ENCODE assay signal across 8 cellular contexts in the genomic region with DNA sequence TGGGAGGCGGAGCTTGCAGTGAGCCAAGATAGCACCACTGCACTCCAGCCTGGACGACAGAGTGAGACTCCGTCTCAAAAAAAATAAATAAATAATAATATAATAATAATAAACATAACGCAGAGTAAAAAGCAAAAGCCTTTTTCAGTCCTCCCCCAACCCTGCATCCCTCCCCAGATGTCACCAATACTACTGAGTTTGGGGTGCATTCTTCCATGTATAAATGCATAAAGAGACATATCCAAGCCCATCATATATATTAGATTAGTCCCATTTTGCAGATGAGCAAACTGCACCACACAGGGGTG.
DNase-seq lines count a peak whose midpoint lies in the region; ATAC-seq, FAIRE-seq and TF ChIP-seq lines count a peak whose summit lies in the region.

No MANE protein-coding gene starts in this region.

- peak overlapping the region; percentile 79 for H3K4me3 Mint-ChIP-seq in nephron progenitor cell

- H3K27me3 Mint-ChIP-seq in nephron progenitor cell (ENCODE audit: low read depth, poor library complexity) = peaks cover 22% of the 10 kb centered on the region

- H3K4me3 ChIP-seq in BLaER1 treated with 17β-estradiol and CSF1 and Interleukin-3, amounts not matched to agents 10 nM and 100 nM = peak overlapping the region; percentile 55 to 72 (median 64)
- peak overlapping the region; percentile 67 for H3K4me3 ChIP-seq in NT2/D1 (ENCODE audit: insufficient read length, low read depth)
- peak overlapping the region; percentile 51 for H3K4me3 ChIP-seq in effector memory CD4-positive, alpha-beta T cell (ENCODE audit: insufficient read depth, low read depth, low read length, poor library complexity, severe bottlenecking)

- H3K27me3 ChIP-seq in BLaER1 treated with 17β-estradiol and CSF1 and Interleukin-3, amounts not matched to agents 10 nM and 100 nM = peaks cover 0 to 15% (median 0%) of the 10 kb centered on the region in 11 experiments; a peak in 7 of 22 replicates
- H3K27me3 ChIP-seq in NT2/D1 (ENCODE audit: insufficient read depth, insufficient read length) = no peaks in the 10 kb centered on the region
- H3K27me3 ChIP-seq in effector memory CD4-positive, alpha-beta T cell (replicated peaks; ENCODE audit: control insufficient read depth, insufficient read depth, low read length, poor library complexity, severe bottlenecking) = peaks cover 10% of the 10 kb centered on the region

- POLR2A ChIA-PET in GM10248 (lab: Yijun Ruan, JAX) = no interaction called here

- no peaks in the 10 kb centered on the region for H3K9me3 ChIP-seq in BLaER1 treated with 17β-estradiol and CSF1 and Interleukin-3, amounts not matched to agents 10 nM and 100 nM (replicated peaks in 1 of 11)
- no peaks in the 10 kb centered on the region for H3K9me3 ChIP-seq in NT2/D1 (ENCODE audit: insufficient read depth, low read length)
- no peaks in the 10 kb centered on the region for H3K9me3 ChIP-seq in effector memory CD4-positive, alpha-beta T cell (ENCODE audit: control insufficient read depth, low read length)

- H4K20me1 ChIP-seq in BLaER1 treated with 17β-estradiol and CSF1 and Interleukin-3, amounts not matched to agents 10 nM and 100 nM = no peaks in the 10 kb centered on the region; a peak in 1 of 22 replicates

- peak overlapping the region; percentile 87 to 98 (median 94) for H3K4me2 ChIP-seq in BLaER1 treated with 17β-estradiol and CSF1 and Interleukin-3, amounts not matched to agents 10 nM and 100 nM

- peak overlapping the region in 8 of 11 experiments; percentile 68 to 96 (median 91); a peak in 11 of 22 replicates for H3K27ac ChIP-seq in BLaER1 treated with 17β-estradiol and CSF1 and Interleukin-3, amounts not matched to agents 10 nM and 100 nM
- H3K27ac ChIP-seq in effector memory CD4-positive, alpha-beta T cell (ENCODE audit: insufficient read depth, low read length, poor library complexity, severe bottlenecking) = no peak overlapping the region

- peaks cover 53% of the 10 kb centered on the region for H3K4me1 Mint-ChIP-seq in nephron progenitor cell

- no peak for ATAC-seq in HG03565 (IDR thresholded peaks at IDR 0.05; ENCODE audit: unreplicated experiment)

- peak overlapping the region; percentile 73 to 90 (median 82) for H3K9ac ChIP-seq in BLaER1 treated with 17β-estradiol and CSF1 and Interleukin-3, amounts not matched to agents 10 nM and 100 nM
- H3K9ac ChIP-seq in NT2/D1 (ENCODE audit: insufficient read length, low read depth) = peak overlapping the region; percentile 86

- no peak for TF ChIP-seq CTCF in nephron progenitor cell (IDR thresholded peaks at IDR 0.05)
- no peak for TF ChIP-seq CTCF in GM10248 (IDR thresholded peaks at IDR 0.05; ENCODE audit: control extremely low read depth, extremely low read depth, low read depth, missing control alignments)

- CTCF ChIA-PET in GM10248 (lab: Yijun Ruan, JAX) = interaction anchor here (0.9 to 9.0 kb wide), 5 partner anchors 11 to 32 kb away, joined by 3 to 100 read pairs (median 5); a partner anchor contains a TSS

- peaks cover 40 to 58% (median 50%) of the 10 kb centered on the region in 10 experiments for H3K4me1 ChIP-seq in BLaER1 treated with 17β-estradiol and CSF1 and Interleukin-3, amounts not matched to agents 10 nM and 100 nM
- H3K4me1 ChIP-seq in NT2/D1 (ENCODE audit: insufficient read depth, insufficient read length) = peaks cover 18% of the 10 kb centered on the region
- peaks cover 5% of the 10 kb centered on the region for H3K4me1 ChIP-seq in effector memory CD4-positive, alpha-beta T cell (ENCODE audit: control insufficient read depth, insufficient read depth, low read length, poor library complexity, severe bottlenecking)

- H3K36me3 Mint-ChIP-seq in nephron progenitor cell (ENCODE audit: low read depth) = no peaks in the 10 kb centered on the region

- DNase-seq in NT2/D1 (ENCODE audit: low read depth, low spot score) (no peak), nephron progenitor cell (no peak), urothelium cell line (ENCODE audit: low spot score) (no peak), GM10248 (ENCODE audit: extremely low spot score) (no peak), SW480 (ENCODE audit: low spot score) (no peak)
- DNase-seq in effector memory CD4-positive, alpha-beta T cell = no peak

- peaks cover 0 to 3% (median 0%) of the 10 kb centered on the region in 11 experiments; a peak in 1 of 22 replicates for H3K36me3 ChIP-seq in BLaER1 treated with 17β-estradiol and CSF1 and Interleukin-3, amounts not matched to agents 10 nM and 100 nM
- H3K36me3 ChIP-seq in NT2/D1 (ENCODE audit: insufficient read depth, insufficient read length, low read length) = peaks cover 15% of the 10 kb centered on the region
- no peaks in the 10 kb centered on the region for H3K36me3 ChIP-seq in effector memory CD4-positive, alpha-beta T cell (ENCODE audit: control insufficient read depth, insufficient read depth, low read length)

- no peak overlapping the region for H3K27ac Mint-ChIP-seq in nephron progenitor cell

- FAIRE-seq in urothelium cell line (lab: Jason Lieb, UNC) = no peak

- no peaks in the 10 kb centered on the region for H3K9me3 Mint-ChIP-seq in nephron progenitor cell
